Comparison of ENCODE assay signal across 22 cellular contexts in genomic region chr14:31080060-31080459, GRCh38. TPM values are rescaled to one million over a fixed set of nuclear protein-coding genes. Genes with fewer than 3 reads are reported as not detected.
A peak's percentile ranks its signal among the peaks of the same experiment; 100 is the strongest.
DNase-seq lines count a peak whose midpoint lies in the region; ATAC-seq, FAIRE-seq and TF ChIP-seq lines count a peak whose summit lies in the region.
"Had no signal": no experiment of that assay in that cellular context is flagged by ENCODE, and none has a peak within 500 bp of the region (broad histone marks: within the 10 kb centered on the region; RNA-seq: fewer than 3 reads in every experiment).

No MANE protein-coding gene starts in this region.

- peak overlapping the region; percentile 22 for H3K9ac ChIP-seq in adipocyte (ENCODE audit: low read length)
- H3K9ac ChIP-seq: BLaER1 treated with 17β-estradiol and CSF1 and Interleukin-3, amounts not matched to agents 10 nM and 100 nM had no signal

- H3K4me1 ChIP-seq in adipocyte (ENCODE audit: control insufficient read depth, insufficient read depth, low read length) (peaks cover 14% of the 10 kb centered on the region), foreskin keratinocyte (peaks cover 10% of the 10 kb centered on the region)
- H3K4me1 ChIP-seq: pancreas had no signal

- CTCF ChIA-PET in BJ (lab: Yijun Ruan, JAX), result no interaction called here

- H3K27me3 ChIP-seq in BJ (ENCODE audit: control insufficient read depth, insufficient read depth, low read length) (no peaks in the 10 kb centered on the region), adipocyte (replicated peaks; ENCODE audit: control insufficient read depth, insufficient read depth, low read length) (no peaks in the 10 kb centered on the region), foreskin keratinocyte (no peaks in the 10 kb centered on the region)
- H3K27me3 ChIP-seq: ascending aorta; BLaER1 treated with 17β-estradiol and CSF1 and Interleukin-3, amounts not matched to agents 10 nM and 100 nM; hepatocyte; pancreas; transverse colon had no signal

- POLR2A ChIA-PET in BJ (lab: Charles Lee), result no interaction called here

- peak; percentile 18 for ATAC-seq in foreskin keratinocyte
- no peak for ATAC-seq in GM21390 (IDR thresholded peaks at IDR 0.05; ENCODE audit: unreplicated experiment)
- ATAC-seq: left cardiac atrium; pancreas; Right ventricle myocardium inferior; stimulated activated naive B cell treated with anti-CD40 and anti-IgM and Interleukin-4, amounts not matched to agents 10 μg/mL and 1 μg/mL and 100 μg/mL, for 72 hours had no signal

- H3K9me3 ChIP-seq in adipocyte (ENCODE audit: control insufficient read depth, low read length), result no peaks in the 10 kb centered on the region
- H3K9me3 ChIP-seq: ascending aorta, pancreas, transverse colon had no signal

- FAIRE-seq in frontal cortex (lab: Jason Lieb, UNC), result no peak
- FAIRE-seq: GM18507, pancreas had no signal

- peak overlapping the region; percentile 62 for H3K27ac ChIP-seq in foreskin keratinocyte
- H3K27ac ChIP-seq: BLaER1 treated with 17β-estradiol and CSF1 and Interleukin-3, amounts not matched to agents 10 nM and 100 nM; hepatocyte; pancreas; transverse colon had no signal

- TF ChIP-seq CTCF in BJ (IDR thresholded peaks at IDR 0.05; ENCODE audit: insufficient read depth, low read depth, low read length) (no peak), HFF-Myc (IDR thresholded peaks at IDR 0.05; ENCODE audit: low read depth, low read length, missing control alignments) (no peak), foreskin keratinocyte (conservative IDR thresholded peaks at IDR 0.05) (no peak)

- H3K4me3 ChIP-seq in BJ (ENCODE audit: low read depth, low read length) (no peak overlapping the region), HFF-Myc (replicated peaks; ENCODE audit: low read depth, low read length) (no peak overlapping the region), adipocyte (ENCODE audit: low read length) (no peak overlapping the region)
- H3K4me3 ChIP-seq: ascending aorta; BLaER1 treated with 17β-estradiol and CSF1 and Interleukin-3, amounts not matched to agents 10 nM and 100 nM; coronary artery; hepatocyte; pancreas; transverse colon had no signal

- H3K36me3 ChIP-seq in BJ (ENCODE audit: control insufficient read depth, insufficient read depth, low read length) (no peaks in the 10 kb centered on the region), adipocyte (ENCODE audit: control insufficient read depth, insufficient read depth, low read length, severe bottlenecking) (no peaks in the 10 kb centered on the region)
- H3K36me3 ChIP-seq: pancreas, transverse colon had no signal

- DNase-seq in BJ (ENCODE audit: low read depth) (peak; percentile 10), HFF-Myc (ENCODE audit: extremely low read depth, low read depth) (peak; percentile 21), adipocyte (ENCODE audit: low read depth) (peak; percentile 82), foreskin keratinocyte (peak in 1 of 2 donors; percentile 48), SK-N-DZ (ENCODE audit: low spot score) (no peak), frontal cortex (ENCODE audit: low spot score in 2 of 2) (no peak), pons (ENCODE audit: low spot score) (no peak)
- DNase-seq: activated gamma-delta T cell; DMS153; H9; left cardiac atrium; NCI-H187 treated with DMSO at 0.1 percent for 48 hours; pancreas; stimulated activated naive B cell treated with anti-CD40 and anti-IgM and Interleukin-4, amounts not matched to agents 10 μg/mL and 1 μg/mL and 100 μg/mL, for 72 hours; transverse colon had no signal

RNA-seq across cellular contexts. Expression of gene STRN3, which starts 53.9 kb away (rescaled TPM):
- polyA plus RNA-seq in BJ (2011; rRNA removed) (14.8 and 26.2 TPM in 2 replicates), foreskin keratinocyte (6.5 and 8.1 TPM in 2 replicates)
- polyA minus RNA-seq in BJ (2011; rRNA and poly(A)+ RNA removed), result 23.5 and 25.6 TPM in 2 replicates
- total RNA-seq in foreskin keratinocyte (35.8 and 40.7 TPM in 2 replicates), frontal cortex (148 TPM)
- 27.4 and 35.2 TPM in 2 replicates for polyA plus RNA-seq in SK-N-DZ (2014; cell fraction: cytosol; rRNA removed)
- polyA plus RNA-seq in SK-N-DZ (2014; cell fraction: nucleus; rRNA removed), result 23.1 and 31.2 TPM in 2 replicates

RNA-seq across cellular contexts. Expression of gene AP4S1, which starts 54.6 kb away (rescaled TPM):
- polyA plus RNA-seq in BJ (2011; rRNA removed), result 2.5 and 3.5 TPM in 2 replicates
- polyA minus RNA-seq in BJ (2011; rRNA and poly(A)+ RNA removed), result 1.7 and 2.1 TPM in 2 replicates
- total RNA-seq in foreskin keratinocyte, result 5.5 and 5.7 TPM in 2 replicates
- 5.1 and 6.0 TPM in 2 replicates for polyA plus RNA-seq in foreskin keratinocyte
- polyA plus RNA-seq in SK-N-DZ (2014; cell fraction: cytosol; rRNA removed), result 3.7 and 5.5 TPM in 2 replicates
- polyA plus RNA-seq in SK-N-DZ (2014; cell fraction: nucleus; rRNA removed), result 4.2 and 4.7 TPM in 2 replicates
- 26.9 TPM for total RNA-seq in frontal cortex

Comparison
In these comparisons a context has a peak if more than half of its experiments do, and no peak if none do; other contexts are left out.
1. DNase-seq: peak in BJ (single experiment), HFF-Myc (single experiment) and adipocyte (single experiment); none in SK-N-DZ (single experiment), frontal cortex (0 of 2) and pons (single experiment).